In genomic region chr9:15510789-15511575, GRCh38 we compare ENCODE assay signal across 8 cellular contexts. TPM values are rescaled to one million over a fixed set of nuclear protein-coding genes. Genes with fewer than 3 reads are reported as not detected.
DNase-seq lines count a peak whose midpoint lies in the region; ATAC-seq and TF ChIP-seq lines count a peak whose summit lies in the region.

Gene PSIP1, minus strand, starts transcription at chr9:15510970. Its CDS starts 782 bp downstream, at chr9:15510188.

- peak within 1 kb of the TSS; percentile 100 for H3K27ac Mint-ChIP-seq in activated B cell treated with CpG ODN at 0.5 μM for 24 hours

- peak within 1 kb of the TSS; percentile 96 to 100 for H3K4me3 ChIP-seq in cardiac fibroblast (replicated peaks in 1 of 2; ENCODE audit: low read depth in 2 of 2, low read length in 2 of 2)

- in situ Hi-C loops in GM18951 (cut with MboI; ENCODE audit: low sequenced_read_pairs, unreplicated experiment), result no loop called here

- peaks cover 31% of the 10 kb centered on the region for H3K36me3 Mint-ChIP-seq in activated B cell treated with CpG ODN at 0.5 μM for 24 hours (ENCODE audit: low read depth)

- no peak for TF ChIP-seq CTCF in activated B cell treated with CpG ODN at 0.5 μM for 24 hours (IDR thresholded peaks at IDR 0.05)
- no peak for TF ChIP-seq CTCF in cardiac fibroblast (IDR thresholded peaks at IDR 0.05; ENCODE audit: low read depth, low read length)

- H3K4me1 Mint-ChIP-seq in activated B cell treated with CpG ODN at 0.5 μM for 24 hours, result peaks cover 56% of the 10 kb centered on the region

- peak; percentile 94 for TF ChIP-seq POLR2A in GM18951 (IDR thresholded peaks at IDR 0.05; ENCODE audit: extremely low read depth, insufficient read depth, insufficient read length)

- no peaks in the 10 kb centered on the region for H3K27me3 Mint-ChIP-seq in activated B cell treated with CpG ODN at 0.5 μM for 24 hours

- peak within 1 kb of the TSS; percentile 97 for H3K4me3 Mint-ChIP-seq in activated B cell treated with CpG ODN at 0.5 μM for 24 hours

- no peaks in the 10 kb centered on the region for H3K9me3 Mint-ChIP-seq in activated B cell treated with CpG ODN at 0.5 μM for 24 hours

- ATAC-seq in HG03175 (IDR thresholded peaks at IDR 0.05; ENCODE audit: unreplicated experiment) (peak; percentile 81), activated B cell treated with CpG ODN at 0.5 μM for 24 hours (ENCODE audit: low read depth) (peak; percentile 78)

- DNase-seq in AG08395 (ENCODE audit: low spot score) (peak; percentile 81), NCI-H2227 treated with DMSO at 0.1 percent for 48 hours (lab: John Stamatoyannopoulos, UW) (peak; percentile 92), activated B cell treated with CpG ODN at 0.5 μM for 24 hours (peak; percentile 85), cardiac fibroblast (ENCODE audit: low read depth in 2 of 2) (peak; percentile 87 to 90), iris pigment epithelial cell (ENCODE audit: low read depth) (peak; percentile 78)
- DNase-seq in stimulated activated CD4-positive, alpha-beta T cell treated with anti-CD3 and anti-CD28 coated beads, Interleukin-12 subunit alpha, Interleukin-12 subunit beta, amount 100 ng/mL, for 24 hours (ENCODE audit: low read depth in 2 of 2), result peak; percentile 67 to 79

- intact Hi-C loops in activated B cell treated with CpG ODN at 0.5 μM for 24 hours (cut with micrococcal nuclease), result loop anchor here (1.0 to 5.0 kb wide), 5 partner anchors 25 to 284 kb away; partner anchors contain the start of genes SNAPC3 and TTC39B

- POLR2A ChIA-PET in activated B cell treated with CpG ODN at 0.5 μM for 24 hours (lab: Charles Lee), result interaction anchor here (0.9 to 4.5 kb wide), 10 partner anchors 9 to 299 kb away, joined by 3 to 36 read pairs (median 4); partner anchors contain the start of genes CCDC171 and SNAPC3

- CTCF ChIA-PET in activated B cell treated with CpG ODN at 0.5 μM for 24 hours (lab: Charles Lee), result interaction anchor here (0.8 to 1.1 kb wide), 2 partner anchors 43 to 87 kb away, joined by 3 read pairs; no protein-coding TSS in a partner anchor

RNA-seq across cellular contexts. Expression of gene PSIP1, which starts in this region (rescaled TPM):
- 56.8 and 57.2 TPM in 2 replicates for total RNA-seq in activated B cell treated with CpG ODN at 0.5 μM for 24 hours

Comparison
In these comparisons a context has a peak if more than half of its experiments do, and no peak if none do; other contexts are left out.
1. Peak in every context shown above with its lines: DNase-seq, ATAC-seq and H3K4me3 ChIP-seq.